ENCODE assay signal across 9 cellular contexts in genomic region chr2:45699032-45699658, GRCh38. TPM values are rescaled to one million over a fixed set of nuclear protein-coding genes. Genes with fewer than 3 reads are reported as not detected.
A peak's percentile ranks its signal among the peaks of the same experiment; 100 is the strongest.
DNase-seq lines count a peak whose midpoint lies in the region; ATAC-seq, FAIRE-seq and TF ChIP-seq lines count a peak whose summit lies in the region.
"Had no signal": no experiment of that assay in that cellular context is flagged by ENCODE, and none has a peak within 500 bp of the region (broad histone marks: within the 10 kb centered on the region; RNA-seq: fewer than 3 reads in every experiment).

No MANE protein-coding gene starts in this region.

- POLR2A ChIA-PET in endothelial cell of umbilical vein (lab: Charles Lee), result no interaction called here

- dilution Hi-C loops in endothelial cell of umbilical vein (cut with MboI; ENCODE audit: extremely low pct_ligation_motif_present, low sequenced_read_pairs), result no loop called here

- peak; percentile 4 for DNase-seq in activated T-cell treated with anti-CD3 and anti-CD28 coated beads for 48 hours (ENCODE audit: low read depth)
- no peak for DNase-seq in activated T-cell treated with anti-CD3 and anti-CD28 coated beads, Interleukin-2, amount 50 U/mL, for 1 hour
- DNase-seq in endothelial cell of umbilical vein (ENCODE audit: low read depth, low spot score), result peak; percentile 29
- no peak for DNase-seq in NCI-H226
- DNase-seq in NCI-H524 treated with DMSO at 0.1 percent for 48 hours (lab: John Stamatoyannopoulos, UW), result no peak

- H3K79me2 ChIP-seq in endothelial cell of umbilical vein (ENCODE audit: control insufficient read depth, insufficient read depth, low read length), result no peaks in the 10 kb centered on the region

- no peaks in the 10 kb centered on the region for H3K36me3 ChIP-seq in endothelial cell of umbilical vein (ENCODE audit: control insufficient read depth in 2 of 2, extremely low read depth in 1 of 2, insufficient read depth in 2 of 2, low read length in 2 of 2)
- no peaks in the 10 kb centered on the region for H3K36me3 ChIP-seq in stomach smooth muscle (ENCODE audit: control insufficient read depth in 2 of 2, insufficient read depth in 2 of 2, low read length in 2 of 2)
- H3K36me3 ChIP-seq: neutrophil had no signal

- H3K27me3 ChIP-seq in endothelial cell of umbilical vein (ENCODE audit: control insufficient read depth in 2 of 2, insufficient read depth in 2 of 2, low read length in 2 of 2) (no peaks in the 10 kb centered on the region), stomach smooth muscle (ENCODE audit: control insufficient read depth in 1 of 2, insufficient read depth in 2 of 2, low read length in 2 of 2) (no peaks in the 10 kb centered on the region)
- H3K27me3 ChIP-seq: neutrophil had no signal

- TF ChIP-seq CTCF in endothelial cell of umbilical vein (IDR thresholded peaks at IDR 0.05; ENCODE audit: extremely low read depth in 1 of 2, insufficient read depth in 1 of 2, low read depth in 1 of 2, low read length in 2 of 2), result no peak

- no peaks in the 10 kb centered on the region for H3K9me3 ChIP-seq in endothelial cell of umbilical vein (replicated peaks; ENCODE audit: control insufficient read depth, insufficient read depth, low read length)
- H3K9me3 ChIP-seq in stomach smooth muscle (ENCODE audit: control insufficient read depth in 2 of 2, low read length in 2 of 2), result no peaks in the 10 kb centered on the region
- H3K9me3 ChIP-seq: neutrophil had no signal

- TF ChIP-seq POLR2A in endothelial cell of umbilical vein (IDR thresholded peaks at IDR 0.05; ENCODE audit: low read depth, low read length), result no peak

- H3K4me2 ChIP-seq in endothelial cell of umbilical vein (ENCODE audit: insufficient read depth, low read length), result no peak overlapping the region

- intact Hi-C loops in endothelial cell of umbilical vein (cut with micrococcal nuclease), result no loop called here

- no peak overlapping the region for H2AFZ ChIP-seq in endothelial cell of umbilical vein (ENCODE audit: low read depth, low read length)

- no peaks in the 10 kb centered on the region for H3K9me1 ChIP-seq in endothelial cell of umbilical vein (replicated peaks; ENCODE audit: control insufficient read depth, extremely low read depth, insufficient read depth, low read length)

- H4K20me1 ChIP-seq in endothelial cell of umbilical vein (replicated peaks; ENCODE audit: control insufficient read depth, extremely low read depth, insufficient read depth, low read length), result no peaks in the 10 kb centered on the region

- H3K9ac ChIP-seq in endothelial cell of umbilical vein (replicated peaks; ENCODE audit: extremely low read depth, insufficient read depth, low read length) (no peak overlapping the region), stomach smooth muscle (ENCODE audit: low read length in 2 of 2) (no peak overlapping the region)

- peak; percentile 48 for ATAC-seq in HG03196 (IDR thresholded peaks at IDR 0.05; ENCODE audit: unreplicated experiment)
- ATAC-seq in HG03280 (IDR thresholded peaks at IDR 0.05; ENCODE audit: unreplicated experiment), result no peak

- no peak overlapping the region for H3K27ac ChIP-seq in endothelial cell of umbilical vein (ENCODE audit: insufficient read depth, low read depth, low read length)
- peak overlapping the region; percentile 74 for H3K27ac ChIP-seq in stomach smooth muscle (ENCODE audit: low read length)
- H3K27ac ChIP-seq: neutrophil had no signal

- H3K4me3 ChIP-seq in endothelial cell of umbilical vein (replicated peaks in 1 of 3; ENCODE audit: insufficient read depth in 1 of 3, low read depth in 1 of 3, low read length in 3 of 3), result no peak overlapping the region
- peak overlapping the region in 1 of 2 donors; percentile 15 for H3K4me3 ChIP-seq in stomach smooth muscle (ENCODE audit: low read length in 2 of 2)

- BruUV-seq in endothelial cell of umbilical vein (replicated peaks; lab: Mats Ljungman, UMichigan), result no TSS peak

- CTCF ChIA-PET in endothelial cell of umbilical vein (lab: Charles Lee), result interaction anchor here (1.0 to 1.4 kb wide), 5 partner anchors 31 to 79 kb away, joined by 3 to 4 read pairs (median 3); no protein-coding TSS in a partner anchor

- H3K4me1 ChIP-seq in endothelial cell of umbilical vein (ENCODE audit: control insufficient read depth, extremely low read depth, insufficient read depth, low read length) (no peaks in the 10 kb centered on the region), stomach smooth muscle (ENCODE audit: control insufficient read depth, insufficient read depth, low read length) (peaks cover 18% of the 10 kb centered on the region)

- FAIRE-seq in endothelial cell of umbilical vein (lab: Jason Lieb, UNC), result peak; percentile 33

TF ChIP-seq in endothelial cell of umbilical vein, 7 proteins besides CTCF, POLR2A, EP300 and RAD21:
- TF ChIP-seq MYC (IDR thresholded peaks at IDR 0.05; ENCODE audit: low read depth, low read length), result no peak
- no peak for TF ChIP-seq EZH2 (IDR thresholded peaks at IDR 0.05; ENCODE audit: borderline replicate concordance, low read depth, low read length, severe bottlenecking)
- no peak for TF ChIP-seq GATA2 (IDR thresholded peaks at IDR 0.05; ENCODE audit: insufficient read depth, insufficient read length, low read depth, low read length)
- TF ChIP-seq POLR2AphosphoS5 (IDR thresholded peaks at IDR 0.05; ENCODE audit: insufficient read depth, low read depth, low read length), result no peak
- TF ChIP-seq FOS (IDR thresholded peaks at IDR 0.05; ENCODE audit: borderline replicate concordance, insufficient read depth, low read length), result peak; percentile 64

RNA-seq across cellular contexts. Expression of gene PRKCE, which starts 47.7 kb away (rescaled TPM):
- 27.9 and 31.9 TPM in 2 replicates for total RNA-seq in endothelial cell of umbilical vein
- 31.5 and 33.9 TPM in 2 replicates for polyA plus RNA-seq in endothelial cell of umbilical vein
- 26.0 and 29.6 TPM in 2 replicates for polyA plus RNA-seq in endothelial cell of umbilical vein (2011; cell fraction: cytosol; rRNA removed)
- 42.5 and 48.6 TPM in 2 replicates for polyA plus RNA-seq in endothelial cell of umbilical vein (2011; cell fraction: nucleus; rRNA removed)
- 32.0 and 35.1 TPM in 2 replicates for polyA plus RNA-seq in endothelial cell of umbilical vein (2012)
- 132 and 140 TPM in 2 replicates for polyA minus RNA-seq in endothelial cell of umbilical vein
- 21.7 TPM for polyA minus RNA-seq in endothelial cell of umbilical vein (2011; cell fraction: cytosol; rRNA and poly(A)+ RNA removed)
- polyA minus RNA-seq in endothelial cell of umbilical vein (2011; cell fraction: nucleus; rRNA and poly(A)+ RNA removed), result 151 and 175 TPM in 2 replicates

Comparison
In these comparisons a context has a peak if more than half of its experiments do, and no peak if none do; other contexts are left out.
1. DNase-seq: peak in activated T-cell treated with anti-CD3 and anti-CD28 coated beads for 48 hours (single experiment) and endothelial cell of umbilical vein (single experiment); none in activated T-cell treated with anti-CD3 and anti-CD28 coated beads, Interleukin-2, amount 50 U/mL, for 1 hour (single experiment), NCI-H226 (single experiment) and NCI-H524 treated with DMSO at 0.1 percent for 48 hours (single experiment).